In the genomic region with DNA sequence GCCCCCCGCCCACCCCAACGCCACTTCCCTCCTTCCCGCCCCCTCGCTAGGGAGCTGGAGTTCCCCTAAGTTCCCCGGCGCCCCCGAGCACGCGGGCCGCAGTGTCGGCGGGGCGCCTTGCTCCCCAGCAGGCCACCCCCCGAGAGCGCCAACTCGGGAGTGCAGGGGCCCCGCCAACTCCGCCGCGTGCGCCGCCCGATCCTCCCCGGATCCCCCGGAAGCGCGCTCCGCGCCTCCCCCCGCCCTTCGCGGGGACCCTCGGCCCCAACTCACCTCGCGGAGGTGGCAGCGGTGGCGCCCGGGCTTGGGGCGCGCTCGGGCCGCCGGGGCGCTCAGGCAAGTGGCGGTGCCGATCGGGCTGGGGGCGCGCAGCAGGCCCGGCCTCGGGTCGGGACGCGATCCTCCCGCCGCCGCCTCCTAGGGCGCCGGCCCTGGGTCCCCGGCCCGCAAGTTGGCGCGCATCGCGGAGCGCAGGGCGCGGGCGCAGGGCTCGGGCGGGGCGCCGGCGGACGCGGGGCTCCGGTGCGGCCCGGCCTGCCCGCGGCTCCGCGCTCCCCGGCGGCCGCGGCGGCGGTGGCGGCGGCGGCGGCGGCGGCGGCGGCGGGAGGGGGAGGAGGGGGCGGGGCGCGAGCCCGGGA, we compare ENCODE assay signal across 8 cellular contexts. TPM values are rescaled to one million over a fixed set of nuclear protein-coding genes. Genes with fewer than 3 reads are reported as not detected.
A peak's percentile ranks its signal among the peaks of the same experiment; 100 is the strongest.
DNase-seq lines count a peak whose midpoint lies in the region; ATAC-seq and TF ChIP-seq lines count a peak whose summit lies in the region.

A gene (minus strand): TSS at position 578 of the 638 bp plus-strand sequence. CDS start 72,361 bp downstream, outside the sequence.

- H3K4me3 ChIP-seq in ascending aorta (peak within 1 kb of the TSS; percentile 75 to 81), iPS-11a (ENCODE audit: low read depth, low read length) (peak within 1 kb of the TSS; percentile 78)

- peak; percentile 10 for ATAC-seq in HG03095 (IDR thresholded peaks at IDR 0.05; ENCODE audit: unreplicated experiment)

- H3K9me3 ChIP-seq in ascending aorta: no peaks in the 10 kb centered on the region

- no peak for TF ChIP-seq CTCF in ascending aorta (IDR thresholded peaks at IDR 0.05)

- H3K36me3 ChIP-seq in ascending aorta: no peaks in the 10 kb centered on the region

- intact Hi-C loops in ascending aorta (cut with DNase I): loop anchor here (2.0 to 5.0 kb wide), 7 partner anchors 70 to 595 kb away; a partner anchor contains a TSS

- no peaks in the 10 kb centered on the region for H3K27me3 ChIP-seq in ascending aorta

- H3K4me1 ChIP-seq in ascending aorta: peaks cover 16 to 45% of the 10 kb centered on the region in 2 donors

- peak within 1 kb of the TSS; percentile 94 to 98 for H3K27ac ChIP-seq in ascending aorta

- DNase-seq in NCI-H345 (lab: John Stamatoyannopoulos, UW) (peak; percentile 37), NCI-H345 treated with DMSO at 0.1 percent for 48 hours (lab: John Stamatoyannopoulos, UW; ENCODE audit: unreplicated experiment) (no peak), T follicular helper cell (ENCODE audit: low read depth) (peak; percentile 27), ascending aorta (ENCODE audit: low spot score in 2 of 2) (no peak), DMS53 (lab: John Stamatoyannopoulos, UW) (no peak)
- peak; percentile 35 to 43 for DNase-seq in stimulated activated CD4-positive, alpha-beta T cell treated with anti-CD3 and anti-CD28 coated beads, Interleukin-12 subunit alpha, Interleukin-12 subunit beta, amount 100 ng/mL, for 24 hours (ENCODE audit: low read depth in 2 of 2)

RNA-seq across cellular contexts. Expression of the gene that starts here (rescaled TPM):
- 134 TPM for total RNA-seq in ascending aorta

Comparison
In these comparisons a context has a peak if more than half of its experiments do, and no peak if none do; other contexts are left out.
1. DNase-seq: peak in NCI-H345 (single experiment), T follicular helper cell (single experiment) and stimulated activated CD4-positive, alpha-beta T cell treated with anti-CD3 and anti-CD28 coated beads, Interleukin-12 subunit alpha, Interleukin-12 subunit beta, amount 100 ng/mL, for 24 hours (2 of 2); none in NCI-H345 treated with DMSO at 0.1 percent for 48 hours (single experiment), ascending aorta (0 of 2) and DMS53 (single experiment).